Comparison of ENCODE assay signal across 8 cellular contexts in the genomic region with DNA sequence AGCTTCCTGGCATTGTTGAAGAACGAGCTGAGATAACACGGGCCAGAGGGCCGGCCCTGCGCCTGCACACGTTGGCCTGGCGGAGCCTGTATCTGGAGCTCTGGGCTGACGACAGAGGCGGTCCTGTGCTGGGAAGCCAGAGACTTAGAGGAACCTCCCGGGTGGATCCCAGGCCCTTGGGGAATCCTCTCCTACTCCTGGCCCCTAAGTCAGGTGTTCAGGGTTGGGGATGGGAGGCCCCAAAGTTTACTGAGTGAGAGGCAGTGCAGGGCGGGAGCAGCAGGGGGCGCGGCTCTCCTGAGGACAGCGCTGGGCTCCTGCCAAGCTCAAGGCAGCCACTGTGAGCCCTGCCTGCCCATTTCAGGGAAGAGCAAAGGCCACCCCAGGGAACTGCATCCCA. TPM values are rescaled to one million over a fixed set of nuclear protein-coding genes. Genes with fewer than 3 reads are reported as not detected.
A peak's percentile ranks its signal among the peaks of the same experiment; 100 is the strongest.
DNase-seq lines count a peak whose midpoint lies in the region; ATAC-seq and TF ChIP-seq lines count a peak whose summit lies in the region.

No MANE protein-coding gene starts in this region.

- TF ChIP-seq POLR2A in tibial nerve (IDR thresholded peaks at IDR 0.05): no peak

- H3K4me2 ChIP-seq in BLaER1: peak overlapping the region; percentile 97

- 41 to 44% methylated on average over 13 of the region's 13 CpGs for WGBS in tibial nerve, 2 donors

- H3K27ac ChIP-seq in BLaER1 (0 out of 2 replicates have a peak overlapping the region, but pooled peaks have one; percentile 23), tibial nerve (peak overlapping the region in 1 of 4 donors; percentile 52)

- H3K4me1 ChIP-seq in BLaER1: peaks cover 78% of the 10 kb centered on the region
- peaks cover 0 to 32% (median 0%) of the 10 kb centered on the region in 4 donors for H3K4me1 ChIP-seq in tibial nerve

- ATAC-seq in GM19351 (IDR thresholded peaks at IDR 0.05; ENCODE audit: unreplicated experiment): no peak

- no peak overlapping the region for H3K9ac ChIP-seq in BLaER1

- in situ Hi-C loops in astrocyte of the cerebellum (cut with HindIII; ENCODE audit: low sequenced_read_pairs): no loop called here

- H3K36me3 ChIP-seq in BLaER1 (peaks cover 10% of the 10 kb centered on the region), tibial nerve (no peaks in the 10 kb centered on the region)

- H3K4me3 ChIP-seq in BLaER1: no peak overlapping the region
- H3K4me3 ChIP-seq in astrocyte of the cerebellum (ENCODE audit: low read depth, low read length): no peak overlapping the region
- H3K4me3 ChIP-seq in tibial nerve: no peak overlapping the region

- H3K9me3 ChIP-seq in BLaER1 (no peaks in the 10 kb centered on the region), tibial nerve (no peaks in the 10 kb centered on the region)

- TF ChIP-seq CTCF in astrocyte of the cerebellum (IDR thresholded peaks at IDR 0.05; ENCODE audit: low read depth, low read length, missing control alignments) (peak; percentile 42), tibial nerve (IDR thresholded peaks at IDR 0.05) (peak; percentile 29 to 68 (median 49))

- DNase-seq in GM19238 (ENCODE audit: insufficient read length, low spot score) (peak; percentile 63), NCI-H460 (ENCODE audit: extremely low read depth, low read depth) (peak; percentile 35), astrocyte of the cerebellum (ENCODE audit: low read depth) (no peak), kidney tubule cell (ENCODE audit: low spot score) (peak; percentile 51), tibial nerve (ENCODE audit: low spot score in 2 of 2) (peak; percentile 52 to 67)
- no peak for DNase-seq in activated CD4-positive, CD25-positive, alpha-beta regulatory T cell (lab: John Stamatoyannopoulos, UW)

- peaks cover 23% of the 10 kb centered on the region for H4K20me1 ChIP-seq in BLaER1

- peaks cover 4% of the 10 kb centered on the region; the same call in 1 of the 2 replicates for H3K27me3 ChIP-seq in BLaER1
- peaks cover 0 to 20% of the 10 kb centered on the region in 2 donors for H3K27me3 ChIP-seq in tibial nerve

- TF ChIP-seq EP300 in tibial nerve (IDR thresholded peaks at IDR 0.05): no peak

RNA-seq across cellular contexts. Expression of a gene that starts 2.5 kb away (rescaled TPM):
- not detected in 2 replicates for total RNA-seq in NCI-H460 (2014; rRNA removed; shearing (Covaris generic))
- polyA plus RNA-seq in NCI-H460 (2014; cell fraction: nucleus; rRNA removed): 0.25 TPM in 1 of 2 replicates, not detected in the other
- total RNA-seq in tibial nerve: 10 to 100 TPM; 34.9 to 54.3 (median 43.5) TPM

Comparison
In these comparisons a context has a peak if more than half of its experiments do, and no peak if none do; other contexts are left out.
1. DNase-seq: peak in GM19238 (single experiment), NCI-H460 (single experiment), kidney tubule cell (single experiment) and tibial nerve (2 of 2); none in astrocyte of the cerebellum (single experiment) and activated CD4-positive, CD25-positive, alpha-beta regulatory T cell (0 of 4).
2. RNA of a gene that starts 2.5 kb away (total RNA-seq): 34.9 to 54.3 TPM in tibial nerve; not detected in NCI-H460; every median in the first group is over 10 times any median in the second.